Comparison of ENCODE assay signal across 1 cellular context in genomic region chr2:65974067-65974723, GRCh38.
TF ChIP-seq lines count a peak whose summit lies in the region.

No MANE protein-coding gene starts in this region.

TF ChIP-seq in H1, 55 proteins besides CTCF, POLR2A, EP300 and RAD21 (continued from another document):
- TF ChIP-seq E2F6 (IDR thresholded peaks at IDR 0.05) (no peak), GTF2F1 (IDR thresholded peaks at IDR 0.05; ENCODE audit: borderline replicate concordance, low read depth, low read length) (no peak)
TF ChIP-seq in H1: peak in this region for 2.
